ENCODE assay signal across 14 cellular contexts in genomic region chr3:12644297-12644937, GRCh38. TPM values are rescaled to one million over a fixed set of nuclear protein-coding genes. Genes with fewer than 3 reads are reported as not detected.
DNase-seq lines count a peak whose midpoint lies in the region; ATAC-seq and TF ChIP-seq lines count a peak whose summit lies in the region.
"Had no signal": no experiment of that assay in that cellular context is flagged by ENCODE, and none has a peak within 500 bp of the region (broad histone marks: within the 10 kb centered on the region; RNA-seq: fewer than 3 reads in every experiment).

No MANE protein-coding gene starts in this region.

- TF ChIP-seq CTCF in astrocyte of the spinal cord (IDR thresholded peaks at IDR 0.05; ENCODE audit: low read depth, low read length): no peak
- no peak for TF ChIP-seq CTCF in thoracic aorta (IDR thresholded peaks at IDR 0.05)

- no peak overlapping the region for H3K4me3 ChIP-seq in astrocyte of the spinal cord (ENCODE audit: low read depth, low read length)
- H3K4me3 ChIP-seq in right cardiac atrium (ENCODE audit: low read length): no peak overlapping the region
- peak overlapping the region; percentile 43 for H3K4me3 ChIP-seq in thoracic aorta

- H3K27me3 Mint-ChIP-seq in activated T-cell treated with anti-CD3 and anti-CD28 coated beads, Interleukin-2, amount 50 U/mL, for 24 hours: no peaks in the 10 kb centered on the region
- H3K27me3 Mint-ChIP-seq: T-cell had no signal

- ATAC-seq in right cardiac atrium (peak; percentile 66 to 73), thoracic aorta (ENCODE audit: insufficient number of reproducible peaks, low FRiP score, low read depth) (no peak), HG02852 (IDR thresholded peaks at IDR 0.05; ENCODE audit: unreplicated experiment) (no peak)
- ATAC-seq: activated naive CD4-positive, alpha-beta T cell treated with anti-CD3 and anti-CD28 coated beads, Interleukin-2, amount 50 U/mL, for 72 hours; T-cell had no signal

- intact Hi-C loops in right cardiac atrium (cut with DNase I): no loop called here

- H3K27ac ChIP-seq in right cardiac atrium (ENCODE audit: low read length) (peak overlapping the region; percentile 37), thoracic aorta (peak overlapping the region; percentile 7 to 81)

- H3K27me3 ChIP-seq in right cardiac atrium (ENCODE audit: control insufficient read depth, insufficient read depth): no peaks in the 10 kb centered on the region
- H3K27me3 ChIP-seq in thoracic aorta (replicated peaks; ENCODE audit: insufficient read depth): no peaks in the 10 kb centered on the region

- H3K36me3 ChIP-seq in thoracic aorta: no peaks in the 10 kb centered on the region

- H3K4me3 Mint-ChIP-seq in activated T-cell treated with anti-CD3 and anti-CD28 coated beads, Interleukin-2, amount 50 U/mL, for 24 hours: no peak overlapping the region
- H3K4me3 Mint-ChIP-seq: nephron progenitor cell had no signal

- WGBS in right cardiac atrium: 44% methylated on average over 6 of the region's 6 CpGs

- H3K9me3 ChIP-seq in right cardiac atrium (ENCODE audit: control insufficient read depth, low read length) (no peaks in the 10 kb centered on the region), thoracic aorta (no peaks in the 10 kb centered on the region)

- DNase-seq in HCEC 1CT (peak; percentile 83), astrocyte of the spinal cord (ENCODE audit: low read depth, low spot score) (peak; percentile 60), right cardiac atrium (no peak), thoracic aorta (ENCODE audit: low spot score) (no peak), NCI-H774 (lab: John Stamatoyannopoulos, UW) (no peak), SIG-M5 treated with dmso at 0.1 percent for 504 hours (lab: John Stamatoyannopoulos, UW; ENCODE audit: unreplicated experiment) (no peak)
- DNase-seq in activated T-cell treated with anti-CD3 and anti-CD28 coated beads, Interleukin-2, amount 50 U/mL, for 24 hours: no peak
- DNase-seq: activated CD8-positive, alpha-beta memory T cell treated with anti-CD3 and anti-CD28 coated beads for 24 hours; NCI-H1417 treated with DMSO at 0.1 percent for 48 hours; nephron progenitor cell; stimulated activated CD4-positive, alpha-beta T cell treated with anti-CD3 and anti-CD28 coated beads, Interleukin-15, amount 100 ng/mL, for 24 hours; T-cell had no signal

- no peak overlapping the region for H3K27ac Mint-ChIP-seq in activated T-cell treated with anti-CD3 and anti-CD28 coated beads, Interleukin-2, amount 50 U/mL, for 24 hours
- H3K27ac Mint-ChIP-seq: activated naive CD4-positive, alpha-beta T cell treated with anti-CD3 and anti-CD28 coated beads, Interleukin-2, amount 50 U/mL, for 72 hours; T-cell had no signal

- peaks cover 36% of the 10 kb centered on the region for H3K36me3 Mint-ChIP-seq in activated T-cell treated with anti-CD3 and anti-CD28 coated beads, Interleukin-2, amount 50 U/mL, for 24 hours (ENCODE audit: low read depth)

- in situ Hi-C loops in astrocyte of the spinal cord (cut with HindIII; ENCODE audit: low sequenced_read_pairs): no loop called here

- H3K9me3 Mint-ChIP-seq in activated T-cell treated with anti-CD3 and anti-CD28 coated beads, Interleukin-2, amount 50 U/mL, for 24 hours: no peaks in the 10 kb centered on the region
- H3K9me3 Mint-ChIP-seq: activated naive CD4-positive, alpha-beta T cell treated with anti-CD3 and anti-CD28 coated beads, Interleukin-2, amount 50 U/mL, for 72 hours; T-cell had no signal

- H3K4me1 ChIP-seq in right cardiac atrium (ENCODE audit: control insufficient read depth, insufficient read depth, low read length) (peaks cover 11% of the 10 kb centered on the region), thoracic aorta (ENCODE audit: control insufficient read depth in 1 of 2, low read depth in 2 of 2) (peaks cover 44 to 77% of the 10 kb centered on the region in 2 donors)

- H3K4me1 Mint-ChIP-seq in activated T-cell treated with anti-CD3 and anti-CD28 coated beads, Interleukin-2, amount 50 U/mL, for 24 hours (ENCODE audit: low read depth): peaks cover 60% of the 10 kb centered on the region

RNA-seq across cellular contexts. Expression of gene RAF1, which starts 19.5 kb away (rescaled TPM):
- total RNA-seq in right cardiac atrium: 100 to 1,000 TPM; 130 to 146 (median 142) TPM
- polyA plus RNA-seq in right cardiac atrium: 88.0 TPM
- total RNA-seq in thoracic aorta: 100 to 1,000 TPM; 158 to 183 TPM

Comparison
In these comparisons a context has a peak if more than half of its experiments do, and no peak if none do; other contexts are left out.
1. DNase-seq: peak in HCEC 1CT (single experiment) and astrocyte of the spinal cord (single experiment); none in right cardiac atrium (0 of 3), thoracic aorta (single experiment), NCI-H774 (single experiment), activated T-cell treated with anti-CD3 and anti-CD28 coated beads, Interleukin-2, amount 50 U/mL, for 24 hours (single experiment) and SIG-M5 treated with dmso at 0.1 percent for 504 hours (single experiment).
2. ATAC-seq: peak in right cardiac atrium (2 of 2); none in thoracic aorta (single experiment) and HG02852 (single experiment).